In genomic region chr4:2353222-2354107, GRCh38 we compare ENCODE assay signal across 12 cellular contexts.
DNase-seq lines count a peak whose midpoint lies in the region; ATAC-seq and TF ChIP-seq lines count a peak whose summit lies in the region.
"Had no signal": no experiment of that assay in that cellular context is flagged by ENCODE, and none has a peak within 500 bp of the region (broad histone marks: within the 10 kb centered on the region; RNA-seq: fewer than 3 reads in every experiment).

No MANE protein-coding gene starts in this region.

- H4K91ac ChIP-seq in neuronal stem cell (ENCODE audit: low read depth, low read length, poor library complexity): no peak overlapping the region

- H3K4me2 ChIP-seq in neuronal stem cell (ENCODE audit: insufficient read depth, low read length, poor library complexity, severe bottlenecking) (no peak overlapping the region), PC-3 (ENCODE audit: low read length) (no peak overlapping the region)

- ATAC-seq in PC-3: no peak
- ATAC-seq: activated naive CD4-positive, alpha-beta T cell treated with anti-CD3 and anti-CD28 coated beads, Interleukin-2, amount 50 U/mL, for 72 hours; foreskin keratinocyte had no signal

- no peaks in the 10 kb centered on the region for H3K27me3 ChIP-seq in BE2C
- H3K27me3 ChIP-seq in neuronal stem cell (ENCODE audit: control insufficient read depth in 3 of 3, insufficient read depth in 3 of 3, low read depth in 1 of 3, low read length in 3 of 3): peaks cover 0 to 19% (median 0%) of the 10 kb centered on the region in 3 experiments
- H3K27me3 ChIP-seq in PC-3 (ENCODE audit: low read length): no peaks in the 10 kb centered on the region
- H3K27me3 ChIP-seq: foreskin keratinocyte had no signal

- no peaks in the 10 kb centered on the region for H3K9me2 ChIP-seq in PC-3 (replicated peaks; ENCODE audit: low read length)

- DNase-seq in BE2C (peak; percentile 33), NCI-H446 (lab: John Stamatoyannopoulos, UW) (peak; percentile 12 to 57), fibroblast of the aortic adventitia (ENCODE audit: low read depth) (peak; percentile 36), neuronal stem cell (ENCODE audit: low spot score) (no peak), DMS79 treated with DMSO at 0.1 percent for 48 hours (lab: John Stamatoyannopoulos, UW) (no peak), HUDEP-2 (lab: John Stamatoyannopoulos, UW; ENCODE audit: unreplicated experiment in 76 of 76) (no peak), PC-3 (no peak)
- DNase-seq in activated CD4-positive, alpha-beta T cell treated with anti-CD3 and anti-CD28 coated beads for 4 hours: no peak
- DNase-seq: foreskin keratinocyte; NCI-H1930; stimulated activated CD4-positive, alpha-beta T cell treated with anti-CD3 and anti-CD28 coated beads, Interleukin-15, amount 100 ng/mL, for 24 hours had no signal

- H3K9ac ChIP-seq in neuronal stem cell (ENCODE audit: low read depth, low read length, poor library complexity) (peak overlapping the region; percentile 17), PC-3 (ENCODE audit: low read length) (no peak overlapping the region)

- peak overlapping the region; percentile 34 for H3K18ac ChIP-seq in neuronal stem cell (ENCODE audit: low read length)

- H3K27ac ChIP-seq in neuronal stem cell (replicated peaks; ENCODE audit: low read length) (no peak overlapping the region), PC-3 (ENCODE audit: low read length) (no peak overlapping the region)
- H3K27ac ChIP-seq: foreskin keratinocyte had no signal

- intact Hi-C loops in PC-3 (cut with micrococcal nuclease): no loop called here

- H2AK5ac ChIP-seq in neuronal stem cell (ENCODE audit: low read depth, low read length): peak overlapping the region; percentile 30

- H3K4ac ChIP-seq in neuronal stem cell (ENCODE audit: low read length): no peak overlapping the region

- no peaks in the 10 kb centered on the region for H3K79me1 ChIP-seq in neuronal stem cell (ENCODE audit: low read depth, low read length)

- WGBS in neuronal stem cell (ENCODE audit: extremely low coverage in 2 of 2, insufficient read length in 2 of 2, insufficient replicate concordance in 1 of 2), 2 donors: no CpG with 5 or more reads among the region's 30 CpGs

- CTCF ChIA-PET in PC-3 (lab: Charles Lee): no interaction called here

- no peak overlapping the region for H3K4me3 ChIP-seq in BE2C (ENCODE audit: low read depth, low read length)
- no peak overlapping the region for H3K4me3 ChIP-seq in fibroblast of the aortic adventitia (ENCODE audit: low read depth, low read length)
- H3K4me3 ChIP-seq in neuronal stem cell (ENCODE audit: low read length in 2 of 2): peak overlapping the region in 1 of 2 donors; percentile 56
- H3K4me3 ChIP-seq in PC-3 (ENCODE audit: low read length): no peak overlapping the region

- peak overlapping the region; percentile 63 for H2BK12ac ChIP-seq in neuronal stem cell (ENCODE audit: low read length)

- POLR2A ChIA-PET in PC-3 (lab: Charles Lee; ENCODE audit: unreplicated experiment): no interaction called here

- peak overlapping the region; percentile 77 for H2BK120ac ChIP-seq in neuronal stem cell (ENCODE audit: low read depth, low read length)

- H3K9me3 ChIP-seq in BE2C (no peaks in the 10 kb centered on the region), neuronal stem cell (replicated peaks in 1 of 2; ENCODE audit: control insufficient read depth in 2 of 2, insufficient read depth in 1 of 2, low read depth in 1 of 2, low read length in 2 of 2) (no peaks in the 10 kb centered on the region), PC-3 (ENCODE audit: low read length) (no peaks in the 10 kb centered on the region)

- H3K36me3 ChIP-seq in BE2C (no peaks in the 10 kb centered on the region), neuronal stem cell (replicated peaks in 1 of 2; ENCODE audit: control insufficient read depth in 2 of 2, insufficient read depth in 2 of 2, low read length in 2 of 2) (no peaks in the 10 kb centered on the region), PC-3 (ENCODE audit: low read depth, low read length) (no peaks in the 10 kb centered on the region)

- peak overlapping the region; percentile 57 for H3K23ac ChIP-seq in neuronal stem cell (ENCODE audit: low read depth, low read length, poor library complexity)

- H3K79me2 ChIP-seq in PC-3 (ENCODE audit: low read length): no peaks in the 10 kb centered on the region

- no peaks in the 10 kb centered on the region for H3F3A ChIP-seq in PC-3 (ENCODE audit: low read length, unreplicated experiment)

- peak overlapping the region; percentile 10 for H2BK15ac ChIP-seq in neuronal stem cell (ENCODE audit: low read length)

- no peak overlapping the region for H2AFZ ChIP-seq in neuronal stem cell (ENCODE audit: low read length)
- no peak overlapping the region for H2AFZ ChIP-seq in PC-3 (ENCODE audit: low read length)

- H2BK5ac ChIP-seq in neuronal stem cell (ENCODE audit: low read length): peak overlapping the region; percentile 85

- H3K4me1 ChIP-seq in BE2C (no peaks in the 10 kb centered on the region), neuronal stem cell (ENCODE audit: control insufficient read depth in 2 of 2, insufficient read depth in 1 of 2, low read depth in 1 of 2, low read length in 2 of 2) (peaks cover 0 to 5% of the 10 kb centered on the region in 2 donors), PC-3 (ENCODE audit: insufficient read depth, low read length) (no peaks in the 10 kb centered on the region)
- H3K4me1 ChIP-seq: foreskin keratinocyte had no signal

- no TSS peak for BruUV-seq in PC-3 (replicated peaks; lab: Mats Ljungman, UMichigan)

- peak overlapping the region; percentile 42 for H3K14ac ChIP-seq in neuronal stem cell (ENCODE audit: low read length)

- no peak for TF ChIP-seq CTCF in BE2C (IDR thresholded peaks at IDR 0.05; ENCODE audit: low read depth, low read length)
- TF ChIP-seq CTCF in fibroblast of the aortic adventitia (IDR thresholded peaks at IDR 0.05; ENCODE audit: insufficient read depth, low read length): no peak
- TF ChIP-seq CTCF in PC-3 (conservative IDR thresholded peaks at IDR 0.05; ENCODE audit: low read depth, low read length): no peak

- no peaks in the 10 kb centered on the region for H4K20me1 ChIP-seq in PC-3 (ENCODE audit: low read length)

- H4K8ac ChIP-seq in neuronal stem cell (ENCODE audit: low read depth, low read length): no peak overlapping the region

Comparison
In these comparisons a context has a peak if more than half of its experiments do, and no peak if none do; other contexts are left out.
1. DNase-seq: peak in BE2C (single experiment), NCI-H446 (2 of 2) and fibroblast of the aortic adventitia (single experiment); none in neuronal stem cell (single experiment), DMS79 treated with DMSO at 0.1 percent for 48 hours (single experiment), activated CD4-positive, alpha-beta T cell treated with anti-CD3 and anti-CD28 coated beads for 4 hours (0 of 2), HUDEP-2 (0 of 76) and PC-3 (single experiment).